Comparison of ENCODE assay signal across 8 cellular contexts in genomic region chr14:105091335-105092123, GRCh38. TPM values are rescaled to one million over a fixed set of nuclear protein-coding genes. Genes with fewer than 3 reads are reported as not detected.
DNase-seq lines count a peak whose midpoint lies in the region; ATAC-seq and TF ChIP-seq lines count a peak whose summit lies in the region.

No MANE protein-coding gene starts in this region.

- no peak for ATAC-seq in effector memory CD8-positive, alpha-beta T cell (replicated peaks)
- ATAC-seq in natural killer cell treated with Interleukin-12 subunit alpha and Interleukin-12 subunit beta and Interleukin-15 and Interleukin-18, amount 100 ng/mL, for 72 hours, result no peak
- ATAC-seq in GM18505 (IDR thresholded peaks at IDR 0.05; ENCODE audit: unreplicated experiment) (no peak), HG03135 (IDR thresholded peaks at IDR 0.05; ENCODE audit: unreplicated experiment) (no peak)

- TF ChIP-seq CTCF in brain microvascular endothelial cell (IDR thresholded peaks at IDR 0.05; ENCODE audit: low read depth, low read length, missing control alignments), result no peak

- H3K36me3 Mint-ChIP-seq in effector memory CD8-positive, alpha-beta T cell (ENCODE audit: insufficient read depth), result peaks cover 11% of the 10 kb centered on the region
- no peaks in the 10 kb centered on the region for H3K36me3 Mint-ChIP-seq in natural killer cell treated with Interleukin-12 subunit alpha and Interleukin-12 subunit beta and Interleukin-15 and Interleukin-18, amount 100 ng/mL, for 72 hours

- peak; percentile 72 for DNase-seq in NCI-H1105 treated with DMSO at 0.1 percent for 48 hours (lab: John Stamatoyannopoulos, UW)
- DNase-seq in effector memory CD8-positive, alpha-beta T cell, result no peak
- no peak for DNase-seq in natural killer cell treated with Interleukin-12 subunit alpha and Interleukin-12 subunit beta and Interleukin-15 and Interleukin-18, amount 100 ng/mL, for 72 hours (ENCODE audit: low spot score)
- no peak for DNase-seq in SJCRH30
- no peak for DNase-seq in brain microvascular endothelial cell

- H3K27me3 ChIP-seq in BLaER1 (peaks cover 21% of the 10 kb centered on the region), SJCRH30 (no peaks in the 10 kb centered on the region), brain microvascular endothelial cell (replicated peaks) (no peaks in the 10 kb centered on the region)

- peaks cover 85% of the 10 kb centered on the region for H3K4me1 ChIP-seq in BLaER1
- H3K4me1 ChIP-seq in SJCRH30, result peaks cover 11% of the 10 kb centered on the region; the same call in 1 of the 2 replicates

- H3K9me3 ChIP-seq in BLaER1 (no peaks in the 10 kb centered on the region), SJCRH30 (replicated peaks) (no peaks in the 10 kb centered on the region)

- H3K4me3 ChIP-seq in BLaER1 (no peak overlapping the region), SJCRH30 (no peak overlapping the region), brain microvascular endothelial cell (ENCODE audit: low read depth, low read length) (no peak overlapping the region)

- H3K36me3 ChIP-seq in BLaER1 (peaks cover 17% of the 10 kb centered on the region), SJCRH30 (no peaks in the 10 kb centered on the region), brain microvascular endothelial cell (replicated peaks) (no peaks in the 10 kb centered on the region)

- in situ Hi-C loops in brain microvascular endothelial cell (cut with HindIII; ENCODE audit: low pct_ligation_motif_present, low sequenced_read_pairs), result no loop called here

- no peak for TF ChIP-seq POLR2A in GM18505 (IDR thresholded peaks at IDR 0.05; ENCODE audit: borderline replicate concordance, extremely low read depth, insufficient read depth, insufficient read length)

- H3K27ac ChIP-seq in BLaER1 (peak overlapping the region; percentile 88), SJCRH30 (no peak overlapping the region), brain microvascular endothelial cell (no peak overlapping the region)

- no peaks in the 10 kb centered on the region for H3K27me3 Mint-ChIP-seq in effector memory CD8-positive, alpha-beta T cell
- H3K27me3 Mint-ChIP-seq in natural killer cell treated with Interleukin-12 subunit alpha and Interleukin-12 subunit beta and Interleukin-15 and Interleukin-18, amount 100 ng/mL, for 72 hours, result peaks cover 0 to 2% of the 10 kb centered on the region in 2 donors

- H3K27ac Mint-ChIP-seq in effector memory CD8-positive, alpha-beta T cell, result peak overlapping the region; percentile 64 to 89
- H3K27ac Mint-ChIP-seq in natural killer cell treated with Interleukin-12 subunit alpha and Interleukin-12 subunit beta and Interleukin-15 and Interleukin-18, amount 100 ng/mL, for 72 hours, result no peak overlapping the region

- H3K9me3 Mint-ChIP-seq in effector memory CD8-positive, alpha-beta T cell, result no peaks in the 10 kb centered on the region
- H3K9me3 Mint-ChIP-seq in natural killer cell treated with Interleukin-12 subunit alpha and Interleukin-12 subunit beta and Interleukin-15 and Interleukin-18, amount 100 ng/mL, for 72 hours, result no peaks in the 10 kb centered on the region

- H3K4me1 Mint-ChIP-seq in effector memory CD8-positive, alpha-beta T cell (ENCODE audit: low read depth in 2 of 2), result peaks cover 26% of the 10 kb centered on the region in 2 donors
- H3K4me1 Mint-ChIP-seq in natural killer cell treated with Interleukin-12 subunit alpha and Interleukin-12 subunit beta and Interleukin-15 and Interleukin-18, amount 100 ng/mL, for 72 hours (ENCODE audit: low read depth in 2 of 2), result peaks cover 6 to 26% of the 10 kb centered on the region in 2 donors

- peak overlapping the region; percentile 83; the same call in 1 of the 2 replicates for H3K9ac ChIP-seq in BLaER1

- peak overlapping the region; percentile 97 for H3K4me2 ChIP-seq in BLaER1

- H3K4me3 Mint-ChIP-seq in effector memory CD8-positive, alpha-beta T cell, result peak overlapping the region in 1 of 2 donors; percentile 85
- H3K4me3 Mint-ChIP-seq in natural killer cell treated with Interleukin-12 subunit alpha and Interleukin-12 subunit beta and Interleukin-15 and Interleukin-18, amount 100 ng/mL, for 72 hours, result peak overlapping the region; percentile 71

- H4K20me1 ChIP-seq in BLaER1, result peaks cover 74% of the 10 kb centered on the region

RNA-seq across cellular contexts. Expression of gene GPR132, which starts 26.3 kb away (rescaled TPM):
- total RNA-seq in natural killer cell treated with Interleukin-12 subunit alpha and Interleukin-12 subunit beta and Interleukin-15 and Interleukin-18, amount 100 ng/mL, for 72 hours, result 10 to 100 TPM; 80.9 to 88.3 TPM
- total RNA-seq in SJCRH30 (2014; rRNA removed; shearing (Covaris generic)), result 0.40 and 0.63 TPM in 2 replicates

Comparison
In these comparisons a context has a peak if more than half of its experiments do, and no peak if none do; other contexts are left out.
1. H3K27ac Mint-ChIP-seq: peak in effector memory CD8-positive, alpha-beta T cell (2 of 2); none in natural killer cell treated with Interleukin-12 subunit alpha and Interleukin-12 subunit beta and Interleukin-15 and Interleukin-18, amount 100 ng/mL, for 72 hours (0 of 2).
2. RNA of gene GPR132, which starts 26.3 kb away (total RNA-seq): 80.9 to 88.3 TPM in natural killer cell treated with Interleukin-12 subunit alpha and Interleukin-12 subunit beta and Interleukin-15 and Interleukin-18, amount 100 ng/mL, for 72 hours; 0.40 to 0.63 TPM in SJCRH30; every median in the first group is over 10 times any median in the second.